14 cellular contexts compared by ENCODE assay signal in genomic region chr13:39317284-39317683, GRCh38.
DNase-seq lines count a peak whose midpoint lies in the region; TF ChIP-seq lines count a peak whose summit lies in the region.
"Had no signal": no experiment of that assay in that cellular context is flagged by ENCODE, and none has a peak within 500 bp of the region (broad histone marks: within the 10 kb centered on the region; RNA-seq: fewer than 3 reads in every experiment).

No MANE protein-coding gene starts in this region.

- no peaks in the 10 kb centered on the region for H3K4me1 Mint-ChIP-seq in activated naive CD4-positive, alpha-beta T cell treated with anti-CD3 and anti-CD28 coated beads for 36 hours (ENCODE audit: low read depth)
- H3K4me1 Mint-ChIP-seq: activated naive CD8-positive, alpha-beta T cell treated with anti-CD3 and anti-CD28 coated beads for 36 hours; CD4-positive, CD25-positive, alpha-beta regulatory T cell; naive B cell had no signal

- H3K36me3 Mint-ChIP-seq in activated naive CD4-positive, alpha-beta T cell treated with anti-CD3 and anti-CD28 coated beads for 36 hours (ENCODE audit: low read depth): no peaks in the 10 kb centered on the region
- H3K36me3 Mint-ChIP-seq: activated naive CD8-positive, alpha-beta T cell treated with anti-CD3 and anti-CD28 coated beads for 36 hours; CD4-positive, CD25-positive, alpha-beta regulatory T cell; naive B cell had no signal

- no peak overlapping the region for H3K9ac ChIP-seq in subcutaneous abdominal adipose tissue (ENCODE audit: low read length in 5 of 5)

- H3K27me3 ChIP-seq in subcutaneous abdominal adipose tissue (ENCODE audit: control insufficient read depth in 5 of 5, insufficient read depth in 4 of 5, low read length in 5 of 5): no peaks in the 10 kb centered on the region

- no peak overlapping the region for H3K27ac Mint-ChIP-seq in activated naive CD4-positive, alpha-beta T cell treated with anti-CD3 and anti-CD28 coated beads for 36 hours
- H3K27ac Mint-ChIP-seq: activated naive CD8-positive, alpha-beta T cell treated with anti-CD3 and anti-CD28 coated beads for 36 hours; CD4-positive, CD25-positive, alpha-beta regulatory T cell; effector memory CD8-positive, alpha-beta T cell; naive B cell had no signal

- in situ Hi-C loops in GM13977 (cut with MboI; ENCODE audit: low pct_unique_long_range_greater_than_20kb, low sequenced_read_pairs, unreplicated experiment): no loop called here

- H3K4me1 ChIP-seq in subcutaneous abdominal adipose tissue (ENCODE audit: control insufficient read depth in 5 of 5, insufficient read depth in 5 of 5, low read length in 5 of 5): peaks cover 4 to 51% (median 47%) of the 10 kb centered on the region in 5 donors

- H3K4me3 Mint-ChIP-seq in activated naive CD4-positive, alpha-beta T cell treated with anti-CD3 and anti-CD28 coated beads for 36 hours: no peak overlapping the region
- H3K4me3 Mint-ChIP-seq: activated naive CD8-positive, alpha-beta T cell treated with anti-CD3 and anti-CD28 coated beads for 36 hours; CD4-positive, CD25-positive, alpha-beta regulatory T cell; effector memory CD8-positive, alpha-beta T cell; naive B cell had no signal

- CTCF ChIA-PET in activated naive CD4-positive, alpha-beta T cell treated with anti-CD3 and anti-CD28 coated beads for 36 hours (lab: Charles Lee): interaction anchor here (0.7 kb wide), 1 partner anchor 13 kb away, joined by 3 read pairs; no protein-coding TSS in a partner anchor

- DNase-seq in HCEC 1CT (peak; percentile 44), cardiac fibroblast (ENCODE audit: low read depth in 2 of 2) (peak; percentile 53 to 82), iris pigment epithelial cell (ENCODE audit: low read depth) (peak; percentile 79), GM20000 (ENCODE audit: low spot score) (no peak), SW 1271 (lab: John Stamatoyannopoulos, UW) (no peak), GM13977 (ENCODE audit: low spot score) (no peak)
- no peak for DNase-seq in activated naive CD4-positive, alpha-beta T cell treated with anti-CD3 and anti-CD28 coated beads for 36 hours
- DNase-seq: activated CD4-positive, alpha-beta T cell treated with anti-CD3 and anti-CD28 coated beads, Interleukin-2, amount 50 U/mL, for 48 hours; activated naive CD8-positive, alpha-beta T cell treated with anti-CD3 and anti-CD28 coated beads for 36 hours; CD4-positive, CD25-positive, alpha-beta regulatory T cell; effector memory CD8-positive, alpha-beta T cell; naive B cell; NCI-H146 had no signal

- no peaks in the 10 kb centered on the region for H3K36me3 ChIP-seq in subcutaneous abdominal adipose tissue (ENCODE audit: control insufficient read depth in 5 of 5, insufficient read depth in 5 of 5, low read length in 5 of 5)

- no peak for TF ChIP-seq CTCF in cardiac fibroblast (IDR thresholded peaks at IDR 0.05; ENCODE audit: low read depth, low read length)
- TF ChIP-seq CTCF in GM20000 (IDR thresholded peaks at IDR 0.05; ENCODE audit: extremely low read depth, missing control alignments): no peak
- TF ChIP-seq CTCF in GM13977 (IDR thresholded peaks at IDR 0.05; ENCODE audit: extremely low read depth, insufficient read depth, missing control alignments): no peak

- peaks cover 12% of the 10 kb centered on the region for H3K27me3 Mint-ChIP-seq in activated naive CD4-positive, alpha-beta T cell treated with anti-CD3 and anti-CD28 coated beads for 36 hours (ENCODE audit: low read depth)
- H3K27me3 Mint-ChIP-seq: effector memory CD8-positive, alpha-beta T cell had no signal

- no peaks in the 10 kb centered on the region for H3K9me3 ChIP-seq in subcutaneous abdominal adipose tissue (ENCODE audit: control insufficient read depth in 5 of 5, low read length in 5 of 5)

- no peaks in the 10 kb centered on the region for H3K9me3 Mint-ChIP-seq in activated naive CD4-positive, alpha-beta T cell treated with anti-CD3 and anti-CD28 coated beads for 36 hours
- H3K9me3 Mint-ChIP-seq: activated naive CD8-positive, alpha-beta T cell treated with anti-CD3 and anti-CD28 coated beads for 36 hours; effector memory CD8-positive, alpha-beta T cell had no signal

- H3K27ac ChIP-seq in subcutaneous abdominal adipose tissue (ENCODE audit: low read depth, low read length): peak overlapping the region; percentile 42

- no peak overlapping the region for H3K4me3 ChIP-seq in cardiac fibroblast (replicated peaks in 1 of 2; ENCODE audit: low read depth in 2 of 2, low read length in 2 of 2)
- H3K4me3 ChIP-seq in subcutaneous abdominal adipose tissue (ENCODE audit: low read depth in 1 of 5, low read length in 5 of 5): peak overlapping the region in 1 of 5 donors; percentile 46

- intact Hi-C loops in activated naive CD4-positive, alpha-beta T cell treated with anti-CD3 and anti-CD28 coated beads for 36 hours (cut with micrococcal nuclease): no loop called here

Comparison
In these comparisons a context has a peak if more than half of its experiments do, and no peak if none do; other contexts are left out.
1. DNase-seq: peak in HCEC 1CT (single experiment), cardiac fibroblast (2 of 2) and iris pigment epithelial cell (single experiment); none in GM20000 (single experiment), activated naive CD4-positive, alpha-beta T cell treated with anti-CD3 and anti-CD28 coated beads for 36 hours (single experiment), SW 1271 (0 of 2) and GM13977 (single experiment).